8 cellular contexts compared by ENCODE assay signal in genomic region chr1:151534662-151535278, GRCh38. TPM values are rescaled to one million over a fixed set of nuclear protein-coding genes. Genes with fewer than 3 reads are reported as not detected.
DNase-seq lines count a peak whose midpoint lies in the region; FAIRE-seq lines count a peak whose summit lies in the region.

No MANE protein-coding gene starts in this region.

- WGBS in trophoblast cell (ENCODE audit: extremely low coverage, insufficient coverage, insufficient read length) = no CpG with 5 or more reads among the region's 12 CpGs

- no peaks in the 10 kb centered on the region for H3K36me3 ChIP-seq in SJCRH30
- peaks cover 40 to 54% of the 10 kb centered on the region in 2 experiments for H3K36me3 ChIP-seq in trophoblast cell (ENCODE audit: control insufficient read depth in 1 of 2, insufficient read depth in 2 of 2, low read length in 2 of 2)

- H3K27ac ChIP-seq in SJCRH30 (no peak overlapping the region), trophoblast cell (ENCODE audit: low read depth, low read length) (no peak overlapping the region)

- H2BK120ac ChIP-seq in trophoblast cell (ENCODE audit: insufficient read depth, low read length, poor library complexity) = no peak overlapping the region

- H3K14ac ChIP-seq in trophoblast cell (ENCODE audit: low read length) = no peak overlapping the region

- no peak overlapping the region for H4K12ac ChIP-seq in trophoblast cell (ENCODE audit: low read depth, low read length)

- H3K4ac ChIP-seq in trophoblast cell (ENCODE audit: low read depth, low read length) = no peak overlapping the region

- H2AFZ ChIP-seq in trophoblast cell (ENCODE audit: insufficient read depth, low read length, poor library complexity) = no peak overlapping the region

- peaks cover 3% of the 10 kb centered on the region for H3K79me1 ChIP-seq in trophoblast cell (ENCODE audit: low read length)

- no peak overlapping the region for H2BK12ac ChIP-seq in trophoblast cell (ENCODE audit: low read length)

- H3K27me3 ChIP-seq in SJCRH30 (no peaks in the 10 kb centered on the region), trophoblast cell (ENCODE audit: insufficient read depth, low read length) (no peaks in the 10 kb centered on the region)

- H4K8ac ChIP-seq in trophoblast cell (ENCODE audit: low read depth, low read length) = peak overlapping the region; percentile 13

- no peak overlapping the region for H4K91ac ChIP-seq in trophoblast cell (ENCODE audit: low read depth, low read length)

- no peak overlapping the region for H2AK5ac ChIP-seq in trophoblast cell (ENCODE audit: low read length)

- no peak overlapping the region for H3K4me3 ChIP-seq in SJCRH30
- no peak overlapping the region for H3K4me3 ChIP-seq in trophoblast cell (ENCODE audit: low read depth, low read length)

- H3K4me1 ChIP-seq in SJCRH30 (peaks cover 6% of the 10 kb centered on the region), trophoblast cell (ENCODE audit: control insufficient read depth in 1 of 2, insufficient read depth in 2 of 2, low read length in 2 of 2) (peaks cover 8 to 15% of the 10 kb centered on the region in 2 experiments)

- H3K4me2 ChIP-seq in trophoblast cell (ENCODE audit: low read length) = no peak overlapping the region

- peak; percentile 66 for DNase-seq in DMS153 treated with DMSO at 0.1 percent for 48 hours (lab: John Stamatoyannopoulos, UW; ENCODE audit: unreplicated experiment)
- peak; percentile 75 for DNase-seq in KBM-7
- peak; percentile 65 to 80 for DNase-seq in SJCRH30
- DNase-seq in activated effector memory CD4-positive, alpha-beta T cell treated with Interleukin-2 at 50 U/mL for 16 hours = peak; percentile 65
- DNase-seq in frontal cortex (ENCODE audit: low spot score in 2 of 2) = peak; percentile 47 to 65
- DNase-seq in trophoblast cell = peak; percentile 56 to 88
- peak; percentile 80 for DNase-seq in ureter (ENCODE audit: low spot score)
- DNase-seq in 8988T = no peak

- H3K18ac ChIP-seq in trophoblast cell (ENCODE audit: low read length) = no peak overlapping the region

- no peak overlapping the region for H2BK5ac ChIP-seq in trophoblast cell (ENCODE audit: low read depth, low read length, poor library complexity)

- no peak for FAIRE-seq in frontal cortex (lab: Jason Lieb, UNC)

- no peak overlapping the region for H3K9ac ChIP-seq in trophoblast cell (ENCODE audit: low read length)

- H3K23ac ChIP-seq in trophoblast cell (ENCODE audit: low read length) = no peak overlapping the region

- in situ Hi-C loops in KBM-7 (cut with MboI; ENCODE audit: low pct_unique_long_range_greater_than_20kb, low sequenced_read_pairs) = no loop called here

- no peaks in the 10 kb centered on the region for H3K79me2 ChIP-seq in trophoblast cell (ENCODE audit: control insufficient read depth, insufficient read depth, low read length, poor library complexity)

- H3K9me3 ChIP-seq in SJCRH30 (replicated peaks) (no peaks in the 10 kb centered on the region), trophoblast cell (ENCODE audit: insufficient read depth, low read depth, low read length) (no peaks in the 10 kb centered on the region)

RNA-seq across cellular contexts. Expression of gene TUFT1, which starts 5.3 kb away (rescaled TPM):
- 8.1 and 8.3 TPM in 2 replicates for total RNA-seq in SJCRH30 (2014; rRNA removed; shearing (Covaris generic))
- total RNA-seq in frontal cortex = 9.8 TPM
- polyA plus RNA-seq in trophoblast cell (2013) = 45.0 and 47.3 TPM in 2 replicates
- 29.5 TPM for total RNA-seq in ureter

RNA-seq across cellular contexts. Expression of gene CGN, which starts 23.6 kb away (rescaled TPM):
- 1.2 TPM in 2 replicates for total RNA-seq in SJCRH30 (2014; rRNA removed; shearing (Covaris generic))
- 2.0 TPM for total RNA-seq in frontal cortex
- 22.2 and 24.0 TPM in 2 replicates for polyA plus RNA-seq in trophoblast cell (2013)
- 67.4 TPM for total RNA-seq in ureter

Comparison
In these comparisons a context has a peak if more than half of its experiments do, and no peak if none do; other contexts are left out.
1. RNA of gene CGN, which starts 23.6 kb away (total RNA-seq): 67.4 TPM in ureter (single experiment); 2.0 TPM in frontal cortex (single experiment) and 1.2 TPM in SJCRH30; every median in the first group is over 10 times any median in the second.